Comparison of ENCODE assay signal across 1 cellular context in the genomic region with DNA sequence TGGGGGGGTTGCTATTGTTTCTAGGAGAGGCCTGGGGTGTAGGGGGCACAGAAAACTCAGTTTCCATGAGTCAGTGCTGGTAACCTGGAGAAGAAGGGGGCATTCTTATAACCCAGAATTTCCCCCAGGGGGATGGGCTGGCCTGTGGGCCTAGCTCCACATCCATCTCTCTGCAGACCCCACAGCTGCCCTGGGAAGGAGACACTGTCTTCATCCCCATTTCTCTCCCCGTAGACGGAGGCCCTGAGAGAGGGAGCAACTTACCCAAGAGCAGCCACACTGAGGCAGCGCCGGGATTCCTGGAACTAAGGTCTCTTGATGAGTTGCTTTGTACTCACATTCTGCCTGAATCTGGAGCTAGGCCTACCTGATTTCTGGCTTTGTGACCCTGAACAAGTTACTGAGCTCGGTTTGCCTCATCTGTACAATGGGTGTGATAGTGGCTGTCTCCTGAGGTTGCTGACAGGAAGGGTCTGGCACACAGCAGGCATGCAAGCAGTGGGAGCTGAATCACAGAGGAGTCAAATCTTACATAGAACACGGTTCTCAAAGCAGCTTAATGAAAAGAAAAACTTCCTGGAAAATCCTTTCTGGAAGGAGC.
TF ChIP-seq lines count a peak whose summit lies in the region.

No MANE protein-coding gene starts in this region.

TF ChIP-seq in H1, 55 proteins besides CTCF, POLR2A, EP300 and RAD21:
- peak in 1 of 2 experiments; percentile 93; a peak in 2 of 4 replicates for TF ChIP-seq HDAC2 (IDR thresholded peaks at IDR 0.05; ENCODE audit: borderline replicate concordance in 1 of 2, low read depth in 2 of 2, low read length in 2 of 2)
- TF ChIP-seq POLR2AphosphoS5 (IDR thresholded peaks at IDR 0.05; ENCODE audit: low read depth, low read length): no peak
- TF ChIP-seq TCF12 (IDR thresholded peaks at IDR 0.05; ENCODE audit: low read depth, low read length): no peak
- TF ChIP-seq SIN3A (conservative IDR thresholded peaks at IDR 0.05 in 1 of 2, IDR thresholded peaks at IDR 0.05 in 1 of 2; ENCODE audit: low read depth in 1 of 2, low read length in 2 of 2): 0 out of 4 replicates have a peak, but pooled peaks of 1 of the 2 experiments have one; percentile 17
- no peak for TF ChIP-seq SP4 (IDR thresholded peaks at IDR 0.05; ENCODE audit: low read length)
- TF ChIP-seq KDM1A (IDR thresholded peaks at IDR 0.05; ENCODE audit: borderline replicate concordance, low read length): peak; percentile 99
